In genomic region chr4:54063224-54063623, GRCh38 we compare ENCODE assay signal across 8 cellular contexts. TPM values are rescaled to one million over a fixed set of nuclear protein-coding genes. Genes with fewer than 3 reads are reported as not detected.
DNase-seq lines count a peak whose midpoint lies in the region; ATAC-seq and TF ChIP-seq lines count a peak whose summit lies in the region.

No MANE protein-coding gene starts in this region.

- ATAC-seq in activated T-cell treated with anti-CD3 and anti-CD28 coated beads, Interleukin-2, amount 50 U/mL, for 4 hours, result peak; percentile 15 to 21
- ATAC-seq in T-cell (replicated peaks in 1 of 4), result no peak
- no peak for ATAC-seq in HG03378 (IDR thresholded peaks at IDR 0.05; ENCODE audit: unreplicated experiment)

- intact Hi-C loops in esophagus muscularis mucosa (cut with DNase I) (loop anchor here (10.0 kb wide), 1 partner anchor 688 kb away; the partner anchor contains the start of gene FIP1L1), ovary (cut with DNase I) (loop anchor here in 3 of 4 donors (10.0 kb wide), 3 partner anchors 152 to 172 kb away; partner anchors contain the start of gene PDGFRA (in 1 of the 3))

- H3K9me3 Mint-ChIP-seq in activated T-cell treated with anti-CD3 and anti-CD28 coated beads, Interleukin-2, amount 50 U/mL, for 4 hours, result no peaks in the 10 kb centered on the region
- no peaks in the 10 kb centered on the region for H3K9me3 Mint-ChIP-seq in T-cell

- no peaks in the 10 kb centered on the region for H3K36me3 ChIP-seq in esophagus muscularis mucosa
- no peaks in the 10 kb centered on the region for H3K36me3 ChIP-seq in ovary

- TF ChIP-seq EP300 in esophagus muscularis mucosa (IDR thresholded peaks at IDR 0.05) (no peak), ovary (IDR thresholded peaks at IDR 0.05) (no peak)

- H3K27ac ChIP-seq in esophagus muscularis mucosa (replicated peaks in 1 of 4) (peak overlapping the region; percentile 87 to 96 (median 90)), ovary (no peak overlapping the region)

- peaks cover 48% of the 10 kb centered on the region for H3K4me1 Mint-ChIP-seq in activated T-cell treated with anti-CD3 and anti-CD28 coated beads, Interleukin-2, amount 50 U/mL, for 4 hours (ENCODE audit: low read depth)
- H3K4me1 Mint-ChIP-seq in T-cell, result peaks cover 56 to 65% (median 56%) of the 10 kb centered on the region in 3 donors

- TF ChIP-seq CTCF in esophagus muscularis mucosa (IDR thresholded peaks at IDR 0.05), result no peak
- TF ChIP-seq CTCF in ovary (IDR thresholded peaks at IDR 0.05), result no peak

- H3K36me3 Mint-ChIP-seq in activated T-cell treated with anti-CD3 and anti-CD28 coated beads, Interleukin-2, amount 50 U/mL, for 4 hours (ENCODE audit: insufficient read depth), result peaks cover 7% of the 10 kb centered on the region
- H3K36me3 Mint-ChIP-seq in T-cell, result peaks cover 15% of the 10 kb centered on the region

- no peak for TF ChIP-seq POLR2A in esophagus muscularis mucosa (IDR thresholded peaks at IDR 0.05; ENCODE audit: low read depth)
- TF ChIP-seq POLR2A in ovary (IDR thresholded peaks at IDR 0.05), result no peak

- H3K27me3 Mint-ChIP-seq in activated T-cell treated with anti-CD3 and anti-CD28 coated beads, Interleukin-2, amount 50 U/mL, for 4 hours (ENCODE audit: low read depth), result no peaks in the 10 kb centered on the region
- H3K27me3 Mint-ChIP-seq in T-cell, result no peaks in the 10 kb centered on the region

- H3K4me3 ChIP-seq in esophagus muscularis mucosa (peak overlapping the region; percentile 77 to 96 (median 95)), ovary (peak overlapping the region; percentile 96)

- H3K9me3 ChIP-seq in esophagus muscularis mucosa (no peaks in the 10 kb centered on the region), ovary (no peaks in the 10 kb centered on the region)

- POLR2A ChIA-PET in T-cell (lab: Charles Lee), result interaction anchor here (0.6 to 1.3 kb wide), 3 partner anchors 9 to 24 kb away, joined by 3 to 5 read pairs (median 4); no protein-coding TSS in a partner anchor

- CTCF ChIA-PET in T-cell (lab: Charles Lee), result interaction anchor here in 1 of 2 donors (1.3 to 1.6 kb wide), 2 partner anchors 9 to 171 kb away, joined by 3 to 7 read pairs; no protein-coding TSS in a partner anchor

- no peaks in the 10 kb centered on the region for H3K27me3 ChIP-seq in esophagus muscularis mucosa
- H3K27me3 ChIP-seq in ovary, result no peaks in the 10 kb centered on the region

- WGBS in esophagus muscularis mucosa, result 1% methylated on average over 4 of the region's 4 CpGs
- 0 to 1% (median 1%) methylated on average over 4 of the region's 4 CpGs for WGBS in ovary, 3 donors

- DNase-seq in activated T-cell treated with anti-CD3 and anti-CD28 coated beads, Interleukin-2, amount 50 U/mL, for 4 hours, result no peak
- DNase-seq in activated T-cell treated with anti-CD3 and anti-CD28 coated beads for 4 hours, result no peak
- no peak for DNase-seq in T-cell
- DNase-seq in esophagus muscularis mucosa (ENCODE audit: extremely low spot score), result no peak
- no peak for DNase-seq in ovary
- no peak for DNase-seq in DMS 273 treated with DMSO at 0.1 percent for 48 hours (lab: John Stamatoyannopoulos, UW)
- no peak for DNase-seq in activated CD8-positive, alpha-beta memory T cell treated with anti-CD3 and anti-CD28 coated beads, Interleukin-2, amount 50 U/mL, for 4 hours

- peak overlapping the region; percentile 98 to 99 for H3K27ac Mint-ChIP-seq in T-cell

- H3K4me1 ChIP-seq in esophagus muscularis mucosa (peaks cover 46 to 70% (median 64%) of the 10 kb centered on the region in 4 donors), ovary (ENCODE audit: insufficient read depth) (peaks cover 4% of the 10 kb centered on the region)

- peak overlapping the region; percentile 93 for H3K4me3 Mint-ChIP-seq in activated T-cell treated with anti-CD3 and anti-CD28 coated beads, Interleukin-2, amount 50 U/mL, for 4 hours
- peak overlapping the region; percentile 89 to 99 (median 98) for H3K4me3 Mint-ChIP-seq in T-cell

RNA-seq across cellular contexts. Expression of gene CHIC2, which starts 1.2 kb away (rescaled TPM):
- 10 to 100 TPM; 25.6 to 28.8 (median 27.7) TPM for total RNA-seq in activated T-cell treated with anti-CD3 and anti-CD28 coated beads, Interleukin-2, amount 50 U/mL, for 4 hours
- total RNA-seq in T-cell (10 to 100 TPM; 38.8 to 59.3 (median 40.5) TPM), esophagus muscularis mucosa (10 to 100 TPM; 29.8 to 40.4 (median 33.6) TPM), ovary (10 to 100 TPM; 15.9 to 37.6 (median 18.3) TPM)
- 10 to 100 TPM; 14.7 to 23.6 TPM for polyA plus RNA-seq in ovary

RNA-seq across cellular contexts. Expression of gene GSX2, which starts 36.7 kb away (rescaled TPM):
- total RNA-seq in activated T-cell treated with anti-CD3 and anti-CD28 coated beads, Interleukin-2, amount 50 U/mL, for 4 hours, result not detected
- total RNA-seq in T-cell (not detected), esophagus muscularis mucosa (not detected), ovary (not detected)
- polyA plus RNA-seq in ovary, result not detected

Comparison
In these comparisons a context has a peak if more than half of its experiments do, and no peak if none do; other contexts are left out.
1. ATAC-seq: peak in activated T-cell treated with anti-CD3 and anti-CD28 coated beads, Interleukin-2, amount 50 U/mL, for 4 hours (2 of 2); none in T-cell (0 of 4) and HG03378 (single experiment).
2. H3K27ac ChIP-seq: peak in esophagus muscularis mucosa (4 of 4); none in ovary (0 of 2).